In genomic region chr6:89862698-89863097, GRCh38 we compare ENCODE assay signal across 17 cellular contexts. TPM values are rescaled to one million over a fixed set of nuclear protein-coding genes. Genes with fewer than 3 reads are reported as not detected.
DNase-seq lines count a peak whose midpoint lies in the region; ATAC-seq and TF ChIP-seq lines count a peak whose summit lies in the region.
"Had no signal": no experiment of that assay in that cellular context is flagged by ENCODE, and none has a peak within 500 bp of the region (broad histone marks: within the 10 kb centered on the region; RNA-seq: fewer than 3 reads in every experiment).

No MANE protein-coding gene starts in this region.

- no peaks in the 10 kb centered on the region for H3K4me1 ChIP-seq in H9 (ENCODE audit: insufficient read depth, low read length)
- H3K4me1 ChIP-seq: lower lobe of right lung, suprapubic skin had no signal

- TF ChIP-seq CTCF in H9 (conservative IDR thresholded peaks at IDR 0.05): no peak

- ATAC-seq in GM18511 (IDR thresholded peaks at IDR 0.05; ENCODE audit: unreplicated experiment) (peak; percentile 33), GM21360 (IDR thresholded peaks at IDR 0.05; ENCODE audit: unreplicated experiment) (peak; percentile 9), HG03066 (IDR thresholded peaks at IDR 0.05; ENCODE audit: low read depth, unreplicated experiment) (peak; percentile 21)
- no peak for ATAC-seq in activated T-helper 17 cell treated with anti-CD3 and anti-CD28 coated beads, Interleukin-2, amount 50 U/mL, for 72 hours (replicated peaks)
- ATAC-seq: lower lobe of right lung had no signal

- H3K4ac ChIP-seq in H9 (ENCODE audit: low read depth, low read length): no peak overlapping the region

- no peak overlapping the region for H3K4me2 ChIP-seq in H9 (ENCODE audit: insufficient read depth, insufficient read length, low read length)

- H3K14ac ChIP-seq in H9 (ENCODE audit: insufficient read depth, low read length): no peak overlapping the region

- no peaks in the 10 kb centered on the region for H3K79me2 ChIP-seq in H9 (ENCODE audit: insufficient read depth, low read length)

- WGBS in H9 (ENCODE audit: extremely low coverage, insufficient read length, low lambda C conversion rate): no CpG with 5 or more reads among the region's 2 CpGs

- H3K56ac ChIP-seq in H9 (ENCODE audit: insufficient read length, low read depth, low read length): no peak overlapping the region

- H3K27ac ChIP-seq in H9 (ENCODE audit: insufficient read length, low read depth, low read length): no peak overlapping the region
- H3K27ac ChIP-seq: C4-2B, dorsolateral prefrontal cortex, lower lobe of right lung, skin epidermis, suprapubic skin had no signal

- no peak overlapping the region for H2BK20ac ChIP-seq in H9 (ENCODE audit: low read depth, low read length, poor library complexity, severe bottlenecking)

- H2BK12ac ChIP-seq in H9 (ENCODE audit: insufficient read length, low read depth, low read length): no peak overlapping the region

- no peaks in the 10 kb centered on the region for H3K9me3 Mint-ChIP-seq in activated T-helper 17 cell treated with anti-CD3 and anti-CD28 coated beads, Interleukin-2, amount 50 U/mL, for 72 hours
- no peaks in the 10 kb centered on the region; a peak in 1 of 5 replicates for H3K9me3 Mint-ChIP-seq in H9

- no peaks in the 10 kb centered on the region for H3K23me2 ChIP-seq in H9 (ENCODE audit: insufficient read length, low read depth, low read length, poor library complexity, severe bottlenecking)

- H3K79me1 ChIP-seq in H9 (ENCODE audit: insufficient read depth, low read depth, low read length, poor library complexity, severe bottlenecking): no peaks in the 10 kb centered on the region

- peaks cover 19% of the 10 kb centered on the region for H3K4me1 Mint-ChIP-seq in activated T-helper 17 cell treated with anti-CD3 and anti-CD28 coated beads, Interleukin-2, amount 50 U/mL, for 72 hours
- H3K4me1 Mint-ChIP-seq in H9: no peaks in the 10 kb centered on the region

- H2BK5ac ChIP-seq in H9 (ENCODE audit: insufficient read length, low read length): no peak overlapping the region

- no peak overlapping the region for H2BK120ac ChIP-seq in H9 (ENCODE audit: low read depth, low read length, poor library complexity, severe bottlenecking)

- H3K27ac Mint-ChIP-seq in activated T-helper 17 cell treated with anti-CD3 and anti-CD28 coated beads, Interleukin-2, amount 50 U/mL, for 72 hours: peak overlapping the region; percentile 56
- H3K27ac Mint-ChIP-seq in H9: no peak overlapping the region

- H3T11ph ChIP-seq in H9 (ENCODE audit: low read length): no peak overlapping the region

- H2AFZ ChIP-seq in H9 (ENCODE audit: low read length): no peak overlapping the region

- no peaks in the 10 kb centered on the region for H3K27me3 ChIP-seq in H9 (ENCODE audit: insufficient read depth, low read length)
- H3K27me3 ChIP-seq: dorsolateral prefrontal cortex, suprapubic skin had no signal

- no peak overlapping the region for H3K4me3 Mint-ChIP-seq in activated T-helper 17 cell treated with anti-CD3 and anti-CD28 coated beads, Interleukin-2, amount 50 U/mL, for 72 hours
- no peak overlapping the region for H3K4me3 Mint-ChIP-seq in H9

- H4K20me1 ChIP-seq in H9 (ENCODE audit: control insufficient read depth, insufficient read depth, insufficient read length): no peaks in the 10 kb centered on the region

- peaks cover 98% of the 10 kb centered on the region for H3K36me3 Mint-ChIP-seq in activated T-helper 17 cell treated with anti-CD3 and anti-CD28 coated beads, Interleukin-2, amount 50 U/mL, for 72 hours (ENCODE audit: low read depth)
- H3K36me3 Mint-ChIP-seq in H9 (ENCODE audit: insufficient read depth in 1 of 3, low read depth in 3 of 3): peaks cover 60 to 83% (median 82%) of the 10 kb centered on the region in 3 experiments

- H3K27me3 Mint-ChIP-seq in activated T-helper 17 cell treated with anti-CD3 and anti-CD28 coated beads, Interleukin-2, amount 50 U/mL, for 72 hours: no peaks in the 10 kb centered on the region
- no peaks in the 10 kb centered on the region for H3K27me3 Mint-ChIP-seq in H9 (ENCODE audit: low read depth)

- no peak overlapping the region for H3K9ac ChIP-seq in H9 (ENCODE audit: extremely low read depth, insufficient read length, low read length)

- no peak overlapping the region for H2AK5ac ChIP-seq in H9 (ENCODE audit: insufficient read length, low read length)

- no peak overlapping the region for H4K91ac ChIP-seq in H9 (ENCODE audit: insufficient read length, low read depth, low read length)

- H2BK15ac ChIP-seq in H9 (ENCODE audit: low read depth, low read length): no peak overlapping the region

- H3K18ac ChIP-seq in H9 (ENCODE audit: insufficient read length, low read depth, low read length): no peak overlapping the region

- no peaks in the 10 kb centered on the region for H3K9me3 ChIP-seq in H9 (ENCODE audit: control insufficient read depth, low read depth, low read length)
- H3K9me3 ChIP-seq: lower lobe of right lung had no signal

- no peak overlapping the region for H4K8ac ChIP-seq in H9 (replicated peaks; ENCODE audit: insufficient read length, low read depth, low read length)

- H4K5ac ChIP-seq in H9 (ENCODE audit: insufficient read length, low read depth, low read length): no peak overlapping the region

- no peak overlapping the region for H3K23ac ChIP-seq in H9 (ENCODE audit: insufficient read length, low read depth, low read length)

- DNase-seq in H9: no peak
- no peak for DNase-seq in UCSD-AML1 (lab: John Stamatoyannopoulos, UW; ENCODE audit: unreplicated experiment)
- DNase-seq in kidney tubule cell (ENCODE audit: low spot score): no peak
- DNase-seq: aorta, dorsolateral prefrontal cortex, lower lobe of right lung, NCI-H1436, NCI-H526 treated with DMSO at 0.1 percent for 48 hours, Right ventricle myocardium superior had no signal

RNA-seq across cellular contexts. Expression of gene GJA10, which starts 31.6 kb away (rescaled TPM):
- not detected for total RNA-seq in activated T-helper 17 cell treated with anti-CD3 and anti-CD28 coated beads, Interleukin-2, amount 50 U/mL, for 72 hours
- total RNA-seq in H9 (2021): not detected in 2 replicates
- total RNA-seq: aorta, dorsolateral prefrontal cortex, H4, lower lobe of right lung, Right ventricle myocardium superior, suprapubic skin had no signal

RNA-seq across cellular contexts. Expression of gene CASP8AP2, which starts 33.0 kb away (rescaled TPM):
- total RNA-seq in activated T-helper 17 cell treated with anti-CD3 and anti-CD28 coated beads, Interleukin-2, amount 50 U/mL, for 72 hours: 10 to 100 TPM; 20.4 to 25.6 TPM
- 32.6 and 33.6 TPM in 2 replicates for total RNA-seq in H9 (2021)

RNA-seq across cellular contexts. Expression of gene MDN1, which starts 43.1 kb away (rescaled TPM):
- 10 to 100 TPM; 54.0 to 66.6 TPM for total RNA-seq in activated T-helper 17 cell treated with anti-CD3 and anti-CD28 coated beads, Interleukin-2, amount 50 U/mL, for 72 hours
- total RNA-seq in H9 (2021): 110 and 117 TPM in 2 replicates
